Comparison of ENCODE assay signal across 8 cellular contexts in the genomic region with DNA sequence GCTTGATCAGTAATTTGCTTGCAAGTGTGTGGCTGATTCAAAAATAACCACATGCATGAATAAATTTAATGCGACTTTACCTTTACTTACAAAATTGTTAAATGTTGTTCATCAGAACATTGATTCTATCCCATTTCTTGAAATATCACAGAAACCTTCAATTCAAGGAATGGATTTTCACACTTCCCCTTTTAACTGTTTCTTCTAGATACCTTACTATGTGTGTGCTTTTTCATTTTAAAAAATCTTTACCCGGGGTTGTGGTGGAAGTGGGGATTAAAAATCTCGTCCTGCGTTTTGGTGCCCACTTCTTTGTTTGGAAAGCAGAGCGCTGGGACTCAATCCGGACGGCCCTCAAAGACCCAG. TPM values are rescaled to one million over a fixed set of nuclear protein-coding genes. Genes with fewer than 3 reads are reported as not detected.
DNase-seq lines count a peak whose midpoint lies in the region; ATAC-seq and TF ChIP-seq lines count a peak whose summit lies in the region.

No MANE protein-coding gene starts in this region.

- ATAC-seq in GM18517 (IDR thresholded peaks at IDR 0.05; ENCODE audit: unreplicated experiment) (no peak), GM18498 (IDR thresholded peaks at IDR 0.05; ENCODE audit: unreplicated experiment) (no peak)

- H3K27me3 ChIP-seq in HUES48 (ENCODE audit: control insufficient read depth, insufficient read depth, low read length): peaks cover 72% of the 10 kb centered on the region
- no peaks in the 10 kb centered on the region for H3K27me3 ChIP-seq in esophagus muscularis mucosa

- H3K4me1 ChIP-seq in HUES48 (ENCODE audit: control insufficient read depth, insufficient read depth, low read length): peaks cover 4% of the 10 kb centered on the region; the same call in 1 of the 2 replicates
- H3K4me1 ChIP-seq in esophagus muscularis mucosa: peaks cover 15 to 58% (median 55%) of the 10 kb centered on the region in 4 donors

- H3K9ac ChIP-seq in HUES48 (ENCODE audit: low read depth, low read length): peak overlapping the region; percentile 26

- no peak for TF ChIP-seq EP300 in esophagus muscularis mucosa (IDR thresholded peaks at IDR 0.05)

- H3K36me3 ChIP-seq in HUES48 (ENCODE audit: control insufficient read depth, insufficient read depth, low read length) (no peaks in the 10 kb centered on the region), esophagus muscularis mucosa (no peaks in the 10 kb centered on the region)

- intact Hi-C loops in esophagus muscularis mucosa (cut with DNase I): loop anchor here (5.0 to 10.0 kb wide), 2 partner anchors 54 to 104 kb away; no protein-coding TSS in a partner anchor

- no peak for TF ChIP-seq CTCF in GM12875 (IDR thresholded peaks at IDR 0.05; ENCODE audit: borderline replicate concordance, insufficient read depth, low read depth, low read length)
- TF ChIP-seq CTCF in esophagus muscularis mucosa (IDR thresholded peaks at IDR 0.05): no peak

- WGBS in esophagus muscularis mucosa: 23% methylated on average over 7 of the region's 7 CpGs

- TF ChIP-seq POLR2A in esophagus muscularis mucosa (IDR thresholded peaks at IDR 0.05; ENCODE audit: low read depth): no peak

- DNase-seq in esophagus muscularis mucosa (ENCODE audit: extremely low spot score) (no peak), pons (ENCODE audit: low spot score) (peak; percentile 31), SIG-M5 (lab: John Stamatoyannopoulos, UW) (no peak), NCI-H82 treated with DMSO at 0.1 percent for 48 hours (lab: John Stamatoyannopoulos, UW; ENCODE audit: unreplicated experiment) (no peak)

- H3K27ac ChIP-seq in HUES48 (ENCODE audit: low read depth, low read length): no peak overlapping the region
- H3K27ac ChIP-seq in esophagus muscularis mucosa (replicated peaks in 1 of 4): peak overlapping the region; percentile 87 to 96 (median 91)

- no peaks in the 10 kb centered on the region for H3K9me3 ChIP-seq in HUES48 (ENCODE audit: control insufficient read depth, insufficient read depth, low read length)
- H3K9me3 ChIP-seq in esophagus muscularis mucosa: no peaks in the 10 kb centered on the region

- H3K4me3 ChIP-seq in GM12875 (ENCODE audit: low read depth, low read length) (peak overlapping the region; percentile 84), HUES48 (ENCODE audit: low read depth, low read length) (peak overlapping the region; percentile 67), esophagus muscularis mucosa (peak overlapping the region; percentile 62 to 72 (median 70))

RNA-seq across cellular contexts. Expression of a gene that starts 5.8 kb away (rescaled TPM):
- total RNA-seq in esophagus muscularis mucosa: 10 to 100 TPM; 20.8 to 34.3 (median 29.0) TPM
